Comparison of ENCODE assay signal across 9 cellular contexts in the genomic region with DNA sequence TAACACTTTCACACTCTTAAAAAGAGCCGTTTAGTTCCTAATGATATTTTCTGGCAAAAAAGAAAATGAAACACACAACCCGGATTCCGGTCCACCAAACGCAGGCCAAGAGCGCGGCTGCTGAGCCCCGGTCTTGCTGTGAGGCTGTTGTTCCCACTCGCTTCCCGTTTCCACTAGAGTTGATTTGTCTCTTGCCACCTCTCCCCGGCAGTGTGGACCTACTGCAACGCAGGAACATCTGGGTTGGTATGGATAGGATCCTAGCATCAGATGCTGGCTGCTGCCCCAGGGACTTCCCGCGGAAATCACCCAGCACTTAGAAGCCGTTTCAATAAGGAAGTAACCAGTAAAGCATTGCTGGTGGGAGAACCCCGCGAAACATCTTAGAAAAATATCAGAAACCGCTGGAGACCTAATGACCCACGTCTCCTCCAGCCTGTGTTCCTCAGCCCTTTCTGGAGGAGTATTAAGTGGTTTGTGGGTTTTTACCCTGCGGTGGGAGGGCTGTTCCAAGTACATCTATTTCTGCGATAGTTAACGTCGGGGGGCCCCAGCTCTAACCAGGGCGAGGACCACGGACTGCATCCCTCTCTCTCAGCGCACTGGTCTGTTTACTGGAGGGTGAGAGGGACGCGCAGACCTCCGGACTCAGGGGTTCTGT. TPM values are rescaled to one million over a fixed set of nuclear protein-coding genes. Genes with fewer than 3 reads are reported as not detected.
DNase-seq lines count a peak whose midpoint lies in the region; ATAC-seq lines count a peak whose summit lies in the region.
"Had no signal": no experiment of that assay in that cellular context is flagged by ENCODE, and none has a peak within 500 bp of the region (broad histone marks: within the 10 kb centered on the region; RNA-seq: fewer than 3 reads in every experiment).

No MANE protein-coding gene starts in this region.

- H3K27ac Mint-ChIP-seq in stimulated activated effector memory CD8-positive, alpha-beta T cell treated with anti-CD3 and anti-CD28 coated beads, Interleukin-12 subunit alpha, Interleukin-12 subunit beta, amount 100 ng/mL, for 72 hours, result peak overlapping the region; percentile 97

- peak; percentile 60 for ATAC-seq in GM21619 (IDR thresholded peaks at IDR 0.05; ENCODE audit: unreplicated experiment)
- peak; percentile 75 for ATAC-seq in stimulated activated effector memory CD8-positive, alpha-beta T cell treated with anti-CD3 and anti-CD28 coated beads, Interleukin-12 subunit alpha, Interleukin-12 subunit beta, amount 100 ng/mL, for 72 hours

- no peaks in the 10 kb centered on the region for H4K20me1 ChIP-seq in Karpas-422 (ENCODE audit: insufficient read depth, low read depth, low read length)

- peak overlapping the region; percentile 89 for H3K4me3 Mint-ChIP-seq in stimulated activated effector memory CD8-positive, alpha-beta T cell treated with anti-CD3 and anti-CD28 coated beads, Interleukin-12 subunit alpha, Interleukin-12 subunit beta, amount 100 ng/mL, for 72 hours

- no peak overlapping the region for H2AFZ ChIP-seq in Karpas-422 (ENCODE audit: low read length)

- H3K4me2 ChIP-seq in Karpas-422 (ENCODE audit: low read depth, low read length, poor library complexity, severe bottlenecking), result peak overlapping the region; percentile 19

- H3K9me2 ChIP-seq in Karpas-422 (replicated peaks; ENCODE audit: insufficient read depth, low read length), result no peaks in the 10 kb centered on the region

- no peaks in the 10 kb centered on the region for H3K79me2 ChIP-seq in Karpas-422 (ENCODE audit: low read length)

- H3K27ac ChIP-seq in Karpas-422 (ENCODE audit: low read length), result no peak overlapping the region
- H3K27ac ChIP-seq: epithelial cell of prostate had no signal

- H3K27me3 ChIP-seq in Karpas-422 (ENCODE audit: low read length) (no peaks in the 10 kb centered on the region), endocrine pancreas (ENCODE audit: control insufficient read depth, insufficient read depth, low read length) (no peaks in the 10 kb centered on the region)

- H3K36me3 Mint-ChIP-seq in stimulated activated effector memory CD8-positive, alpha-beta T cell treated with anti-CD3 and anti-CD28 coated beads, Interleukin-12 subunit alpha, Interleukin-12 subunit beta, amount 100 ng/mL, for 72 hours, result peaks cover 22% of the 10 kb centered on the region

- H3K36me3 ChIP-seq in Karpas-422 (ENCODE audit: insufficient read depth, low read length), result no peaks in the 10 kb centered on the region
- no peaks in the 10 kb centered on the region for H3K36me3 ChIP-seq in endocrine pancreas (ENCODE audit: control insufficient read depth, insufficient read depth, low read length)

- H3K9me3 ChIP-seq in Karpas-422 (ENCODE audit: low read length) (no peaks in the 10 kb centered on the region), endocrine pancreas (ENCODE audit: control insufficient read depth, low read length) (no peaks in the 10 kb centered on the region)

- DNase-seq in EH (ENCODE audit: low read depth) (peak; percentile 73), Karpas-422 (no peak), myocyte (ENCODE audit: low read depth) (peak; percentile 16), NCI-H526 treated with DMSO at 0.1 percent for 48 hours (lab: John Stamatoyannopoulos, UW) (no peak)
- DNase-seq in activated CD4-positive, alpha-beta T cell treated with anti-CD3 and anti-CD28 coated beads, Interleukin-2, amount 50 U/mL, for 4 hours, result peak; percentile 43 to 57
- DNase-seq in stimulated activated effector memory CD8-positive, alpha-beta T cell treated with anti-CD3 and anti-CD28 coated beads, Interleukin-12 subunit alpha, Interleukin-12 subunit beta, amount 100 ng/mL, for 72 hours (ENCODE audit: low spot score in 2 of 2), result peak in 1 of 2 donors; percentile 83

- H3K4me3 ChIP-seq in Karpas-422 (ENCODE audit: low read length), result peak overlapping the region; percentile 16; the same call in 1 of the 2 replicates
- H3K4me3 ChIP-seq in endocrine pancreas (ENCODE audit: control insufficient read depth, insufficient read depth, low read length), result peak overlapping the region; percentile 70

- peaks cover 59% of the 10 kb centered on the region for H3K4me1 Mint-ChIP-seq in stimulated activated effector memory CD8-positive, alpha-beta T cell treated with anti-CD3 and anti-CD28 coated beads, Interleukin-12 subunit alpha, Interleukin-12 subunit beta, amount 100 ng/mL, for 72 hours

- H3K9ac ChIP-seq in Karpas-422 (ENCODE audit: low read length) (no peak overlapping the region), endocrine pancreas (ENCODE audit: control insufficient read depth, insufficient read depth, low read length) (peak overlapping the region; percentile 83)

- H3K4me1 ChIP-seq in Karpas-422 (ENCODE audit: low read length) (peaks cover 3% of the 10 kb centered on the region; the same call in 1 of the 2 replicates), endocrine pancreas (ENCODE audit: control insufficient read depth, insufficient read depth, low read length) (peaks cover 8% of the 10 kb centered on the region)

- H3K9me3 Mint-ChIP-seq in stimulated activated effector memory CD8-positive, alpha-beta T cell treated with anti-CD3 and anti-CD28 coated beads, Interleukin-12 subunit alpha, Interleukin-12 subunit beta, amount 100 ng/mL, for 72 hours, result no peaks in the 10 kb centered on the region

RNA-seq across cellular contexts. Expression of gene DOCK10, which starts 0.9 kb away (rescaled TPM):
- total RNA-seq in Karpas-422 (2014; rRNA removed; shearing (Covaris generic); ENCODE audit: low replicate concordance), result 0.15 and 0.76 TPM in 2 replicates
- total RNA-seq in myocyte, result 16.5 and 25.0 TPM in 2 replicates
- 7.8 TPM for polyA plus RNA-seq in myocyte (2012)

Comparison
In these comparisons a context has a peak if more than half of its experiments do, and no peak if none do; other contexts are left out.
1. DNase-seq: peak in EH (single experiment), activated CD4-positive, alpha-beta T cell treated with anti-CD3 and anti-CD28 coated beads, Interleukin-2, amount 50 U/mL, for 4 hours (2 of 2) and myocyte (single experiment); none in Karpas-422 (single experiment) and NCI-H526 treated with DMSO at 0.1 percent for 48 hours (single experiment).